ENCODE assay signal across 1 cellular context in the genomic region with DNA sequence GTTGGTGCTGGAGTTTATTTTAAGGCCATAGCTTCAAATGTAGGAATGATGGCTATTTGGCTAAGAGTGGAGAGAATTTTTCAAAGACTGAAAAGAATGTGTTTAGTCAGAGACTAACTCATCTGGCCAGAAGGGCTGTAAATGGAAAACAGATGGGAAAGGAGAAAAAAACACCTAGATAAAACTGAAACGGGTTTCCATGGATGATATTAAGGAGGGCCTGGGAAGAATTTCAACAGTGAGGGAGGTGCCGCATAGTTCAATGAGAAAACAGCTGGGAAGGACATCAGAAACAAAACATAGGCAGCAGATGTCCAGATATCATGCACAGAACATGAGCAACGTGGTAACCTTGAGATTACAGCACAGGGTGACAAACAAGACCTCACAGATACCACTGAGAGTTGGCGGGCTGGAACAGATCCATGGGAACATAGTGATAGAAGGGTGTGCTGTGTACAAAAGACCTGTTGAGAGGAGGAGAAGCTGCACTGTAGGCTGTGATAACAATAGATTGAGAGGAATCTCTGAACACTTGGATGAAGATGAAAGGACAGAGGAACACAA.
TF ChIP-seq lines count a peak whose summit lies in the region.

No MANE protein-coding gene starts in this region.

TF ChIP-seq in SK-N-SH, 30 proteins besides CTCF, POLR2A, EP300 and RAD21 (continued from another document):
- TF ChIP-seq REST (IDR thresholded peaks at IDR 0.05; ENCODE audit: low read depth, low read length) (no peak), POLR2AphosphoS5 (IDR thresholded peaks at IDR 0.05; ENCODE audit: low read depth, low read length) (peak; percentile 71; the same call in 1 of the 2 replicates), FOXM1 (IDR thresholded peaks at IDR 0.05; ENCODE audit: low read depth) (0 out of 2 replicates have a peak, but pooled peaks have one; percentile 38), JUND (IDR thresholded peaks at IDR 0.05) (peak; percentile 77), GATA2 (CRISPR knock-in tag; IDR thresholded peaks at IDR 0.05) (no peak), SIN3A (IDR thresholded peaks at IDR 0.05; ENCODE audit: borderline replicate concordance, low read depth, low read length) (no peak), NRF1 (IDR thresholded peaks at IDR 0.05; ENCODE audit: low read depth, low read length) (no peak), TEAD4 (IDR thresholded peaks at IDR 0.05; ENCODE audit: borderline replicate concordance, insufficient read depth) (peak; percentile 78; the same call in 1 of the 2 replicates), SMC3 (IDR thresholded peaks at IDR 0.05; ENCODE audit: low read depth, low read length) (no peak), FOSL2 (IDR thresholded peaks at IDR 0.05; ENCODE audit: borderline replicate concordance, low read depth) (peak; percentile 52; the same call in 1 of the 2 replicates), YY1 (IDR thresholded peaks at IDR 0.05; ENCODE audit: low read depth) (no peak), USF1 (IDR thresholded peaks at IDR 0.05; ENCODE audit: borderline replicate concordance, low read depth) (no peak), USF2 (IDR thresholded peaks at IDR 0.05; ENCODE audit: borderline replicate concordance, low read depth, low read length) (no peak), FOXJ3 (CRISPR knock-in tag; IDR thresholded peaks at IDR 0.05) (no peak)
- TF ChIP-seq, protein P1, sequence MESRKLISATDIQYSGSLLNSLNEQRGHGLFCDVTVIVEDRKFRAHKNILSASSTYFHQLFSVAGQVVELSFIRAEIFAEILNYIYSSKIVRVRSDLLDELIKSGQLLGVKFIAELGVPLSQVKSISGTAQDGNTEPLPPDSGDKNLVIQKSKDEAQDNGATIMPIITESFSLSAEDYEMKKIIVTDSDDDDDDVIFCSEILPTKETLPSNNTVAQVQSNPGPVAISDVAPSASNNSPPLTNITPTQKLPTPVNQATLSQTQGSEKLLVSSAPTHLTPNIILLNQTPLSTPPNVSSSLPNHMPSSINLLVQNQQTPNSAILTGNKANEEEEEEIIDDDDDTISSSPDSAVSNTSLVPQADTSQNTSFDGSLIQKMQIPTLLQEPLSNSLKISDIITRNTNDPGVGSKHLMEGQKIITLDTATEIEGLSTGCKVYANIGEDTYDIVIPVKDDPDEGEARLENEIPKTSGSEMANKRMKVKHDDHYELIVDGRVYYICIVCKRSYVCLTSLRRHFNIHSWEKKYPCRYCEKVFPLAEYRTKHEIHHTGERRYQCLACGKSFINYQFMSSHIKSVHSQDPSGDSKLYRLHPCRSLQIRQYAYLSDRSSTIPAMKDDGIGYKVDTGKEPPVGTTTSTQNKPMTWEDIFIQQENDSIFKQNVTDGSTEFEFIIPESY (IDR thresholded peaks at IDR 0.05; ENCODE audit: borderline replicate concordance, low read depth) = 0 out of 2 replicates have a peak, but pooled peaks have one; percentile 39
- TF ChIP-seq, protein P2, sequence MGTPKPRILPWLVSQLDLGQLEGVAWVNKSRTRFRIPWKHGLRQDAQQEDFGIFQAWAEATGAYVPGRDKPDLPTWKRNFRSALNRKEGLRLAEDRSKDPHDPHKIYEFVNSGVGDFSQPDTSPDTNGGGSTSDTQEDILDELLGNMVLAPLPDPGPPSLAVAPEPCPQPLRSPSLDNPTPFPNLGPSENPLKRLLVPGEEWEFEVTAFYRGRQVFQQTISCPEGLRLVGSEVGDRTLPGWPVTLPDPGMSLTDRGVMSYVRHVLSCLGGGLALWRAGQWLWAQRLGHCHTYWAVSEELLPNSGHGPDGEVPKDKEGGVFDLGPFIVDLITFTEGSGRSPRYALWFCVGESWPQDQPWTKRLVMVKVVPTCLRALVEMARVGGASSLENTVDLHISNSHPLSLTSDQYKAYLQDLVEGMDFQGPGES (IDR thresholded peaks at IDR 0.05; ENCODE audit: low read depth, low read length) = no peak
